27 cellular contexts compared by ENCODE assay signal in genomic region chr1:180892272-180892671, GRCh38.
"Had no signal": no experiment of that assay in that cellular context is flagged by ENCODE, and none has a peak within 500 bp of the region (broad histone marks: within the 10 kb centered on the region; RNA-seq: fewer than 3 reads in every experiment).

No MANE protein-coding gene starts in this region.

- H3K36me3 Mint-ChIP-seq: brain had no signal

- H3K4me3 ChIP-seq: ascending aorta, breast epithelium, cardiac muscle cell, coronary artery, dorsolateral prefrontal cortex had no signal

- H3K27me3 ChIP-seq: ascending aorta, breast epithelium, cardiac muscle cell, dorsolateral prefrontal cortex had no signal

- H3K27me3 Mint-ChIP-seq: activated B cell treated with CpG ODN at 0.5 μM for 24 hours; activated CD4-positive, alpha-beta memory T cell treated with anti-CD3 and anti-CD28 coated beads, Interleukin-2, amount 10 ng/mL, durations not matched to agents 7 days and 5 days; activated naive CD4-positive, alpha-beta T cell treated with anti-CD3 and anti-CD28 coated beads, Interleukin-2, amount 10 ng/mL, durations not matched to agents 7 days and 5 days; activated T-cell treated with anti-CD3 and anti-CD28 coated beads, Interleukin-2, amount 50 U/mL, for 24 hours; brain; central memory CD8-positive, alpha-beta T cell had no signal

- H3K4me1 ChIP-seq: ascending aorta, breast epithelium had no signal

- H3K4me1 Mint-ChIP-seq: brain; central memory CD8-positive, alpha-beta T cell had no signal

- ATAC-seq: activated CD4-positive, CD25-positive, alpha-beta regulatory T cell treated with anti-CD3 and anti-CD28 coated beads, Interleukin-2, amount 50 U/mL, for 24 hours; activated naive CD4-positive, alpha-beta T cell treated with anti-CD3 and anti-CD28 coated beads, Interleukin-2, amount 50 U/mL, for 72 hours; activated T-cell treated with anti-CD3 and anti-CD28 coated beads, Interleukin-2, amount 50 U/mL, for 72 hours; esophagus mucosa had no signal

- DNase-seq: activated B cell treated with CpG ODN at 0.5 μM for 24 hours; activated CD4-positive, alpha-beta memory T cell treated with anti-CD3 and anti-CD28 coated beads, Interleukin-2, amount 10 ng/mL, durations not matched to agents 7 days and 5 days; activated CD4-positive, alpha-beta T cell treated with anti-CD3 and anti-CD28 coated beads for 48 hours; activated CD8-positive, alpha-beta memory T cell treated with anti-CD3 and anti-CD28 coated beads, Interleukin-2, amount 50 U/mL, for 48 hours; activated gamma-delta T cell; activated naive CD4-positive, alpha-beta T cell; activated naive CD4-positive, alpha-beta T cell treated with anti-CD3 and anti-CD28 coated beads, Interleukin-2, amount 10 ng/mL, durations not matched to agents 7 days and 5 days; activated naive CD8-positive, alpha-beta T cell treated with anti-CD3 and anti-CD28 coated beads, Interleukin-2, amount 10 ng/mL, durations not matched to agents 7 days and 5 days; activated T-cell treated with anti-CD3 and anti-CD28 coated beads for 4 hours; activated T-cell treated with anti-CD3 and anti-CD28 coated beads, Interleukin-2, amount 50 U/mL, for 24 hours; activated T-cell treated with anti-CD3 and anti-CD28 coated beads, Interleukin-2, amount 50 U/mL, for 72 hours; dorsolateral prefrontal cortex; effector memory CD4-positive, alpha-beta T cell; endodermal cell; foreskin fibroblast; T1000; WERI-Rb-1 had no signal

- H3K27ac Mint-ChIP-seq: activated B cell treated with CpG ODN at 0.5 μM for 24 hours; activated CD4-positive, alpha-beta memory T cell treated with anti-CD3 and anti-CD28 coated beads, Interleukin-2, amount 10 ng/mL, durations not matched to agents 7 days and 5 days; activated naive CD4-positive, alpha-beta T cell treated with anti-CD3 and anti-CD28 coated beads, Interleukin-2, amount 10 ng/mL, durations not matched to agents 7 days and 5 days; activated naive CD4-positive, alpha-beta T cell treated with anti-CD3 and anti-CD28 coated beads, Interleukin-2, amount 50 U/mL, for 72 hours; activated naive CD8-positive, alpha-beta T cell treated with anti-CD3 and anti-CD28 coated beads, Interleukin-2, amount 10 ng/mL, durations not matched to agents 7 days and 5 days; activated T-cell treated with anti-CD3 and anti-CD28 coated beads, Interleukin-2, amount 50 U/mL, for 24 hours; activated T-cell treated with anti-CD3 and anti-CD28 coated beads, Interleukin-2, amount 50 U/mL, for 72 hours; brain; dendritic cell treated with granulocyte-macrophage colony-stimulating factor and Interleukin-4, amounts not matched to agents 40 ng/mL and 50 ng/mL, for 4 days; endodermal cell had no signal

- H3K36me3 ChIP-seq: breast epithelium, cardiac muscle cell, WERI-Rb-1 had no signal

- H3K27ac ChIP-seq: ascending aorta, breast epithelium, cardiac muscle cell, coronary artery, dorsolateral prefrontal cortex, WERI-Rb-1 had no signal

- H3K9me3 ChIP-seq: ascending aorta, breast epithelium had no signal

- H3K9me3 Mint-ChIP-seq: activated B cell treated with CpG ODN at 0.5 μM for 24 hours; activated CD4-positive, alpha-beta memory T cell treated with anti-CD3 and anti-CD28 coated beads, Interleukin-2, amount 10 ng/mL, durations not matched to agents 7 days and 5 days; activated naive CD4-positive, alpha-beta T cell treated with anti-CD3 and anti-CD28 coated beads, Interleukin-2, amount 10 ng/mL, durations not matched to agents 7 days and 5 days; activated T-cell treated with anti-CD3 and anti-CD28 coated beads, Interleukin-2, amount 50 U/mL, for 24 hours; activated T-cell treated with anti-CD3 and anti-CD28 coated beads, Interleukin-2, amount 50 U/mL, for 72 hours; brain; central memory CD8-positive, alpha-beta T cell; dendritic cell treated with granulocyte-macrophage colony-stimulating factor and Interleukin-4, amounts not matched to agents 40 ng/mL and 50 ng/mL, for 4 days; endodermal cell had no signal

- H3K4me3 Mint-ChIP-seq: activated B cell treated with CpG ODN at 0.5 μM for 24 hours; activated CD4-positive, alpha-beta memory T cell treated with anti-CD3 and anti-CD28 coated beads, Interleukin-2, amount 10 ng/mL, durations not matched to agents 7 days and 5 days; activated naive CD4-positive, alpha-beta T cell treated with anti-CD3 and anti-CD28 coated beads, Interleukin-2, amount 10 ng/mL, durations not matched to agents 7 days and 5 days; activated naive CD8-positive, alpha-beta T cell treated with anti-CD3 and anti-CD28 coated beads, Interleukin-2, amount 10 ng/mL, durations not matched to agents 7 days and 5 days; activated T-cell treated with anti-CD3 and anti-CD28 coated beads, Interleukin-2, amount 50 U/mL, for 24 hours; activated T-cell treated with anti-CD3 and anti-CD28 coated beads, Interleukin-2, amount 50 U/mL, for 72 hours; brain; central memory CD8-positive, alpha-beta T cell; dendritic cell treated with granulocyte-macrophage colony-stimulating factor and Interleukin-4, amounts not matched to agents 40 ng/mL and 50 ng/mL, for 4 days; endodermal cell had no signal
